ENCODE assay signal across 8 cellular contexts in genomic region chr10:30751678-30752331, GRCh38.
DNase-seq lines count a peak whose midpoint lies in the region; ATAC-seq and TF ChIP-seq lines count a peak whose summit lies in the region.

No MANE protein-coding gene starts in this region.

- no peaks in the 10 kb centered on the region for H3K9me3 ChIP-seq in SJCRH30 (replicated peaks)
- no peaks in the 10 kb centered on the region for H3K9me3 ChIP-seq in spleen

- H3K27ac Mint-ChIP-seq in brain, result peak overlapping the region; percentile 66 to 95 (median 85)

- H3K4me1 Mint-ChIP-seq in brain, result peaks cover 52% of the 10 kb centered on the region

- DNase-seq in GM10266 (ENCODE audit: extremely low spot score) (peak; percentile 53), SJCRH30 (peak; percentile 64 to 75), iPS-NIHi7 (ENCODE audit: extremely low spot score) (peak; percentile 80), spleen (peak; percentile 93), NCI-H2029 treated with DMSO at 0.1 percent for 48 hours (lab: John Stamatoyannopoulos, UW) (no peak)

- peaks cover 4% of the 10 kb centered on the region for H3K27me3 Mint-ChIP-seq in brain

- 56 to 90% (median 82%) methylated on average over 14 of the region's 14 CpGs for WGBS in spleen, 5 donors

- H3K4me1 ChIP-seq in SJCRH30 (peaks cover 10% of the 10 kb centered on the region), spleen (peaks cover 0 to 11% (median 2%) of the 10 kb centered on the region in 6 donors)

- TF ChIP-seq CTCF in GM10266 (IDR thresholded peaks at IDR 0.05; ENCODE audit: control insufficient read depth, insufficient read depth, low read depth, missing control alignments) (peak; percentile 77), brain (conservative IDR thresholded peaks at IDR 0.05) (peak; percentile 83 to 86), spleen (IDR thresholded peaks at IDR 0.05 in 8 of 11, conservative IDR thresholded peaks at IDR 0.05 in 3 of 11) (peak in 5 of 11 experiments; percentile 72 to 94 (median 89))

- peak overlapping the region in 1 of 5 experiments; percentile 49 for H3K4me3 Mint-ChIP-seq in brain

- no peaks in the 10 kb centered on the region for H3K9me3 Mint-ChIP-seq in brain

- H3K36me3 Mint-ChIP-seq in brain, result no peaks in the 10 kb centered on the region

- TF ChIP-seq POLR2A in spleen (IDR thresholded peaks at IDR 0.05), result no peak

- peak; percentile 57 for ATAC-seq in HG03045 (IDR thresholded peaks at IDR 0.05; ENCODE audit: unreplicated experiment)
- ATAC-seq in HG02938 (IDR thresholded peaks at IDR 0.05; ENCODE audit: unreplicated experiment), result no peak

- H3K27ac ChIP-seq in SJCRH30 (no peak overlapping the region), spleen (no peak overlapping the region)

- intact Hi-C loops in spleen (cut with DNase I; ENCODE audit: low total_unique reads), result loop anchor here (10.0 kb wide), 1 partner anchor 1053 kb away; no protein-coding TSS in a partner anchor

- H3K4me3 ChIP-seq in SJCRH30, result no peak overlapping the region
- H3K4me3 ChIP-seq in spleen, result no peak overlapping the region

- H3K36me3 ChIP-seq in SJCRH30 (no peaks in the 10 kb centered on the region), spleen (no peaks in the 10 kb centered on the region)

- H3K27me3 ChIP-seq in SJCRH30 (no peaks in the 10 kb centered on the region), spleen (replicated peaks in 1 of 7) (no peaks in the 10 kb centered on the region)
